Comparison of ENCODE assay signal across 12 cellular contexts in the genomic region with DNA sequence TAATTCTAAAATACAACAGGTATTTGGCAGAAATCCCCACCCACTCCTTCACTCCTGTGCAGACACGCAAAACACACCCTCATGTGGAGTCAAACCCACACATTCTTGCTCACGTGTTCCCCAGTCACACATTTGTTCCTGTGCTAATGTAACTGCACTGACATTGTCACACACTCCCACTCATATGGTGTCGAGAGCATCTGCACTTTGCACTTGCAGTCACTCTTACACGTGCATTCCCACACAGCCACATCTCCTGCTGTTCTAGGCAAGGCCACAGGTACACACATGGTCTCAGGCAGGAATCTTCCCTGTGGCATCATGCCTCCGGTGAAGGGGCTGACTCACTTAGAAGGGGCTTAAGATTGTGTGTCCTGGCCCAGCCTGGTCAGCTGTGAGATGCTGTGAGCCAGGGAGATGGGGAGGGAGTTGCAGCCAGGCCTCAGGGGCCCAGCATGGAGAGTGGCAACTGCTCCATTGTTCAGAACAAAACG.
DNase-seq lines count a peak whose midpoint lies in the region; ATAC-seq and TF ChIP-seq lines count a peak whose summit lies in the region.
"Had no signal": no experiment of that assay in that cellular context is flagged by ENCODE, and none has a peak within 500 bp of the region (broad histone marks: within the 10 kb centered on the region; RNA-seq: fewer than 3 reads in every experiment).

No MANE protein-coding gene starts in this region.

- peaks cover 2% of the 10 kb centered on the region for H3K36me3 ChIP-seq in neural cell (ENCODE audit: insufficient read depth, low read length)
- H3K36me3 ChIP-seq: brain microvascular endothelial cell had no signal

- no peak overlapping the region for H3K4me3 ChIP-seq in GM12865 (ENCODE audit: low read depth, low read length)
- no peak overlapping the region for H3K4me3 ChIP-seq in neural cell (ENCODE audit: low read length)

- no peaks in the 10 kb centered on the region for H3K9me2 ChIP-seq in neural cell (ENCODE audit: insufficient read depth, low read length)

- TF ChIP-seq RAD21 in neural cell (conservative IDR thresholded peaks at IDR 0.05): no peak

- H4K20me1 ChIP-seq in neural cell (ENCODE audit: insufficient read depth): no peaks in the 10 kb centered on the region

- no peak overlapping the region for H3K9ac ChIP-seq in neural cell (ENCODE audit: low read length)

- no peak for TF ChIP-seq EP300 in neural cell (conservative IDR thresholded peaks at IDR 0.05; ENCODE audit: poor library complexity, severe bottlenecking)

- no peaks in the 10 kb centered on the region for H3K9me3 ChIP-seq in neural cell (ENCODE audit: low read length)

- H2AFZ ChIP-seq in neural cell (ENCODE audit: low read depth, low read length): no peak overlapping the region

- H3K79me2 ChIP-seq in neural cell (replicated peaks; ENCODE audit: insufficient read depth, low read length): no peaks in the 10 kb centered on the region

- no peaks in the 10 kb centered on the region for H3F3A ChIP-seq in neural cell (ENCODE audit: insufficient read depth, low read length, poor library complexity, severe bottlenecking)

- TF ChIP-seq CTCF in GM12865 (IDR thresholded peaks at IDR 0.05; ENCODE audit: insufficient read depth, low read depth, low read length, missing control alignments) (no peak), neural cell (IDR thresholded peaks at IDR 0.05; ENCODE audit: poor library complexity, severe bottlenecking) (no peak)

- H3K27ac ChIP-seq in neural cell (ENCODE audit: low read length): no peak overlapping the region
- H3K27ac ChIP-seq: brain microvascular endothelial cell had no signal

- DNase-seq in GM12865 (ENCODE audit: low read depth): peak; percentile 7
- DNase-seq in NCI-H2196 treated with DMSO at 0.1 percent for 48 hours (lab: John Stamatoyannopoulos, UW; ENCODE audit: unreplicated experiment): no peak
- no peak for DNase-seq in RPMI8226
- DNase-seq: AML-193; brain microvascular endothelial cell; stimulated activated CD4-positive, alpha-beta T cell treated with anti-CD3 and anti-CD28 coated beads, Interleukin-2, amount 100 ng/mL, for 24 hours; T-helper 2 cell had no signal

- ATAC-seq in esophagus mucosa (peak; percentile 83), HG03457 (IDR thresholded peaks at IDR 0.05; ENCODE audit: unreplicated experiment) (no peak), GM18519 (IDR thresholded peaks at IDR 0.05; ENCODE audit: low FRiP score, unreplicated experiment) (no peak)

- H3K27me3 ChIP-seq in neural cell (ENCODE audit: insufficient read depth, low read depth, low read length): no peaks in the 10 kb centered on the region
- H3K27me3 ChIP-seq: brain microvascular endothelial cell had no signal

- no peak overlapping the region for H3K4me2 ChIP-seq in neural cell (ENCODE audit: low read length)

TF ChIP-seq in PFSK-1, 5 proteins besides CTCF, POLR2A, EP300 and RAD21:
- TF ChIP-seq FOXP2 (optimal IDR thresholded peaks at IDR 0.05; ENCODE audit: borderline replicate concordance, extremely low read depth, extremely low read length, insufficient read depth) (peak; percentile 27), SIN3A (IDR thresholded peaks at IDR 0.05; ENCODE audit: borderline replicate concordance, insufficient read depth, low read length) (no peak), POLR2AphosphoS5 (IDR thresholded peaks at IDR 0.05; ENCODE audit: low read depth, low read length) (no peak)
- TF ChIP-seq, protein P1, sequence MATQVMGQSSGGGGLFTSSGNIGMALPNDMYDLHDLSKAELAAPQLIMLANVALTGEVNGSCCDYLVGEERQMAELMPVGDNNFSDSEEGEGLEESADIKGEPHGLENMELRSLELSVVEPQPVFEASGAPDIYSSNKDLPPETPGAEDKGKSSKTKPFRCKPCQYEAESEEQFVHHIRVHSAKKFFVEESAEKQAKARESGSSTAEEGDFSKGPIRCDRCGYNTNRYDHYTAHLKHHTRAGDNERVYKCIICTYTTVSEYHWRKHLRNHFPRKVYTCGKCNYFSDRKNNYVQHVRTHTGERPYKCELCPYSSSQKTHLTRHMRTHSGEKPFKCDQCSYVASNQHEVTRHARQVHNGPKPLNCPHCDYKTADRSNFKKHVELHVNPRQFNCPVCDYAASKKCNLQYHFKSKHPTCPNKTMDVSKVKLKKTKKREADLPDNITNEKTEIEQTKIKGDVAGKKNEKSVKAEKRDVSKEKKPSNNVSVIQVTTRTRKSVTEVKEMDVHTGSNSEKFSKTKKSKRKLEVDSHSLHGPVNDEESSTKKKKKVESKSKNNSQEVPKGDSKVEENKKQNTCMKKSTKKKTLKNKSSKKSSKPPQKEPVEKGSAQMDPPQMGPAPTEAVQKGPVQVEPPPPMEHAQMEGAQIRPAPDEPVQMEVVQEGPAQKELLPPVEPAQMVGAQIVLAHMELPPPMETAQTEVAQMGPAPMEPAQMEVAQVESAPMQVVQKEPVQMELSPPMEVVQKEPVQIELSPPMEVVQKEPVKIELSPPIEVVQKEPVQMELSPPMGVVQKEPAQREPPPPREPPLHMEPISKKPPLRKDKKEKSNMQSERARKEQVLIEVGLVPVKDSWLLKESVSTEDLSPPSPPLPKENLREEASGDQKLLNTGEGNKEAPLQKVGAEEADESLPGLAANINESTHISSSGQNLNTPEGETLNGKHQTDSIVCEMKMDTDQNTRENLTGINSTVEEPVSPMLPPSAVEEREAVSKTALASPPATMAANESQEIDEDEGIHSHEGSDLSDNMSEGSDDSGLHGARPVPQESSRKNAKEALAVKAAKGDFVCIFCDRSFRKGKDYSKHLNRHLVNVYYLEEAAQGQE (IDR thresholded peaks at IDR 0.05; ENCODE audit: insufficient read depth in 1 of 2, low read depth in 2 of 2, low read length in 2 of 2): no peak

TF ChIP-seq in neural cell, 6 proteins besides CTCF, POLR2A, EP300 and RAD21:
- TF ChIP-seq SMC3 (conservative IDR thresholded peaks at IDR 0.05; ENCODE audit: poor library complexity): no peak
- no peak for TF ChIP-seq EZH2 (IDR thresholded peaks at IDR 0.05; ENCODE audit: borderline replicate concordance, insufficient read depth, low read length, poor library complexity, severe bottlenecking)
- TF ChIP-seq MXI1 (conservative IDR thresholded peaks at IDR 0.05; ENCODE audit: poor library complexity, severe bottlenecking): no peak
- peak; percentile 8 for TF ChIP-seq POLR2AphosphoS5 (IDR thresholded peaks at IDR 0.05)
- no peak for TF ChIP-seq TAF1 (IDR thresholded peaks at IDR 0.05; ENCODE audit: low read depth)
- TF ChIP-seq, protein P1 (IDR thresholded peaks at IDR 0.05; ENCODE audit: borderline replicate concordance): no peak
TF ChIP-seq in neural cell: peak in this region for 1.
